1 cellular context compared by ENCODE assay signal in the genomic region with DNA sequence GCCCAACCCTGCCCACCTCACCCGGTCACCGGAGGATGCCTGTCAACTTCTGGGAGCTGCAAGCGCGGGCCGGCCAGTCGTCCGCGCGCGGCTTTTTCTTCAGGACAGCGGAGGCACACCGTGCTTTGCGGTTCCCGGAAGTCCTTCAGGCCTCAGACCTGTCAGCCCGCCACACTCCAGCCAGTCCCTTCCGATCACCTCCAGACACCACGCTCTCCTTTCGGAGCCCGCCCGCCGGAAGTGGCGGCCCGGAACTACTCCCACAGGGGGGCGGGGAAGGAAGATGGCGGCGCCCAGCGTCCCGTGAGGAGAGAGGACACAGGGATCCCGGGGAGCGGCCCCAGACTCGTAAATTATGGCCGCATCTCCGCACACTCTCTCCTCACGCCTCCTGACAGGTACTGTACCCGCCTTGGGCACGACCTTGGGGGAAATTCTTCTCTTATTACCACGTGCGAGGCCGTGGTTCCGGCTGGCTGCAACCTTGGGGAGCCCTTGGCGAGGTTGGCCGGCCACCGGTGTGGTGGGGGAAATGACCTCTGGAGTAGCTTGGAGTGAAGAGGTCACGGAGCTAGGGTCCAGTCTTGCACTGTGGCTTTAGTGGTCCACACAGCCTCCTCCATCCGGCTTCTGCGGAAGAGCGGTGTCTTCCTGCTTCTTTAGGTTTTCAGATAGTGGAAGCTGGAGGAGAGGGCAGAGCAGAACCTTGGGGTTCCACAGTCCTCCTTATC.
TF ChIP-seq lines count a peak whose summit lies in the region.

Gene COX10, plus strand, starts transcription at position 254 of the 731 bp plus-strand sequence. Its CDS starts 102 bp downstream, at position 356.

TF ChIP-seq in GM23338, 12 proteins besides CTCF, POLR2A, EP300 and RAD21 (continued from another document):
- TF ChIP-seq, protein P1, sequence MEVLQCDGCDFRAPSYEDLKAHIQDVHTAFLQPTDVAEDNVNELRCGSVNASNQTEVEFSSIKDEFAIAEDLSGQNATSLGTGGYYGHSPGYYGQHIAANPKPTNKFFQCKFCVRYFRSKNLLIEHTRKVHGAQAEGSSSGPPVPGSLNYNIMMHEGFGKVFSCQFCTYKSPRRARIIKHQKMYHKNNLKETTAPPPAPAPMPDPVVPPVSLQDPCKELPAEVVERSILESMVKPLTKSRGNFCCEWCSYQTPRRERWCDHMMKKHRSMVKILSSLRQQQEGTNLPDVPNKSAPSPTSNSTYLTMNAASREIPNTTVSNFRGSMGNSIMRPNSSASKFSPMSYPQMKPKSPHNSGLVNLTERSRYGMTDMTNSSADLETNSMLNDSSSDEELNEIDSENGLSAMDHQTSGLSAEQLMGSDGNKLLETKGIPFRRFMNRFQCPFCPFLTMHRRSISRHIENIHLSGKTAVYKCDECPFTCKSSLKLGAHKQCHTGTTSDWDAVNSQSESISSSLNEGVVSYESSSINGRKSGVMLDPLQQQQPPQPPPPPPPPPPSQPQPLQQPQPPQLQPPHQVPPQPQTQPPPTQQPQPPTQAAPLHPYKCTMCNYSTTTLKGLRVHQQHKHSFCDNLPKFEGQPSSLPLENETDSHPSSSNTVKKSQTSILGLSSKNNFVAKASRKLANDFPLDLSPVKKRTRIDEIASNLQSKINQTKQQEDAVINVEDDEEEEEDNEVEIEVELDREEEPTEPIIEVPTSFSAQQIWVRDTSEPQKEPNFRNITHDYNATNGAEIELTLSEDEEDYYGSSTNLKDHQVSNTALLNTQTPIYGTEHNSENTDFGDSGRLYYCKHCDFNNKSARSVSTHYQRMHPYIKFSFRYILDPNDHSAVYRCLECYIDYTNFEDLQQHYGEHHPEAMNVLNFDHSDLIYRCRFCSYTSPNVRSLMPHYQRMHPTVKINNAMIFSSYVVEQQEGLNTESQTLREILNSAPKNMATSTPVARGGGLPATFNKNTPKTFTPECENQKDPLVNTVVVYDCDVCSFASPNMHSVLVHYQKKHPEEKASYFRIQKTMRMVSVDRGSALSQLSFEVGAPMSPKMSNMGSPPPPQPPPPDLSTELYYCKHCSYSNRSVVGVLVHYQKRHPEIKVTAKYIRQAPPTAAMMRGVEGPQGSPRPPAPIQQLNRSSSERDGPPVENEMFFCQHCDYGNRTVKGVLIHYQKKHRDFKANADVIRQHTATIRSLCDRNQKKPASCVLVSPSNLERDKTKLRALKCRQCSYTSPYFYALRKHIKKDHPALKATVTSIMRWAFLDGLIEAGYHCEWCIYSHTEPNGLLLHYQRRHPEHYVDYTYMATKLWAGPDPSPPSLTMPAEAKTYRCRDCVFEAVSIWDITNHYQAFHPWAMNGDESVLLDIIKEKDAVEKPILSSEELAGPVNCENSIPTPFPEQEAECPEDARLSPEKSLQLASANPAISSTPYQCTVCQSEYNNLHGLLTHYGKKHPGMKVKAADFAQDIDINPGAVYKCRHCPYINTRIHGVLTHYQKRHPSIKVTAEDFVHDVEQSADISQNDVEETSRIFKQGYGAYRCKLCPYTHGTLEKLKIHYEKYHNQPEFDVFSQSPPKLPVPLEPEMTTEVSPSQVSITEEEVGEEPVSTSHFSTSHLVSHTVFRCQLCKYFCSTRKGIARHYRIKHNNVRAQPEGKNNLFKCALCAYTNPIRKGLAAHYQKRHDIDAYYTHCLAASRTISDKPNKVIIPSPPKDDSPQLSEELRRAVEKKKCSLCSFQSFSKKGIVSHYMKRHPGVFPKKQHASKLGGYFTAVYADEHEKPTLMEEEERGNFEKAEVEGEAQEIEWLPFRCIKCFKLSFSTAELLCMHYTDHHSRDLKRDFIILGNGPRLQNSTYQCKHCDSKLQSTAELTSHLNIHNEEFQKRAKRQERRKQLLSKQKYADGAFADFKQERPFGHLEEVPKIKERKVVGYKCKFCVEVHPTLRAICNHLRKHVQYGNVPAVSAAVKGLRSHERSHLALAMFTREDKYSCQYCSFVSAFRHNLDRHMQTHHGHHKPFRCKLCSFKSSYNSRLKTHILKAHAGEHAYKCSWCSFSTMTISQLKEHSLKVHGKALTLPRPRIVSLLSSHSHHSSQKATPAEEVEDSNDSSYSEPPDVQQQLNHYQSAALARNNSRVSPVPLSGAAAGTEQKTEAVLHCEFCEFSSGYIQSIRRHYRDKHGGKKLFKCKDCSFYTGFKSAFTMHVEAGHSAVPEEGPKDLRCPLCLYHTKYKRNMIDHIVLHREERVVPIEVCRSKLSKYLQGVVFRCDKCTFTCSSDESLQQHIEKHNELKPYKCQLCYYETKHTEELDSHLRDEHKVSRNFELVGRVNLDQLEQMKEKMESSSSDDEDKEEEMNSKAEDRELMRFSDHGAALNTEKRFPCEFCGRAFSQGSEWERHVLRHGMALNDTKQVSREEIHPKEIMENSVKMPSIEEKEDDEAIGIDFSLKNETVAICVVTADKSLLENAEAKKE (CRISPR knock-in tag; IDR thresholded peaks at IDR 0.05), result no peak
